Comparison of ENCODE assay signal across 19 cellular contexts in the genomic region with DNA sequence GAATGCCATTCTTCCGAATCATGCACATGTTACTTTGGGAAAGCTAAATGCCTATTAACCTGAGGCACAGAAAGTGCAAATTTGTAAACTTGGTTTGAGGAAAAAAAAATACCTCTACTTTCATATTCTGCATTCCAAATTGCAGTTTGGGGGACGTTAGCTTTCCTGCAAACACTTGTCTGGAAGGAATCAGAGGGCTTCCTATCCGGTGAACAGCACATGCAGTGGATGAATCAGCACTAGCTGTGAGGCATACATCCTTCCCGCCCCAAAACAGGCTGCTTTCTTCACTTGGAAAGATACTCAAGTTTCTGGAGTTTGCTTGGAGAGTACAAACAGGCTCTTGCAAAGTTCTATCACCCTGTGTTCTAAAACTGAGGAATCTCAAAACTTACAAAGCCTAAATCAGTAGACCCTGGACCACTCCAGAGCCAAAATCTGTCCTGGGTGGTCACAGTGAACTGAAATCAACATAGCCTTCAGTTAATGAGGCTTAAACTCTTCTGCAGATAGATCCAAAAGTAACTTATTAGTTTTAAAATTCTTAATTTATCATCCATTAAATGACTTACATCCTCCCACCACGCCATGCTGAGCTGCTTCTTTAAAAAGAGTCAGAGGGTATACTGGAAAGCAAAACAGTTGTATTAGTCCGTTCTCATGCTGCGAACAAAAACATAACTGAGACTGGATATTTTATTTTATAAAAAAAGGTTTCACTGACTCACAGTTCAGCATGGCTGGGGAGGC.
A peak's percentile ranks its signal among the peaks of the same experiment; 100 is the strongest.
DNase-seq lines count a peak whose midpoint lies in the region; FAIRE-seq and TF ChIP-seq lines count a peak whose summit lies in the region.
"Had no signal": no experiment of that assay in that cellular context is flagged by ENCODE, and none has a peak within 500 bp of the region (broad histone marks: within the 10 kb centered on the region; RNA-seq: fewer than 3 reads in every experiment).

No MANE protein-coding gene starts in this region.

- peak; percentile 98 for FAIRE-seq in endothelial cell of umbilical vein (lab: Jason Lieb, UNC)
- FAIRE-seq: frontal cortex, small intestine had no signal

- peaks cover 38% of the 10 kb centered on the region for H3K4me1 ChIP-seq in endothelial cell of umbilical vein (ENCODE audit: control insufficient read depth, extremely low read depth, insufficient read depth, low read length)
- peaks cover 19% of the 10 kb centered on the region for H3K4me1 ChIP-seq in mesodermal cell (ENCODE audit: control insufficient read depth, insufficient read depth, low read length, poor library complexity, severe bottlenecking)

- H3K36me3 ChIP-seq in endothelial cell of umbilical vein (ENCODE audit: control insufficient read depth in 2 of 2, extremely low read depth in 1 of 2, insufficient read depth in 2 of 2, low read length in 2 of 2) (no peaks in the 10 kb centered on the region), mesodermal cell (ENCODE audit: control insufficient read depth, insufficient read depth, low read length) (no peaks in the 10 kb centered on the region), H7 (replicated peaks; ENCODE audit: control insufficient read depth, insufficient read depth, low read length) (no peaks in the 10 kb centered on the region)

- peak overlapping the region; percentile 57 for H3K4me2 ChIP-seq in endothelial cell of umbilical vein (ENCODE audit: insufficient read depth, low read length)
- H3K4me2 ChIP-seq: KMS-11 had no signal

- DNase-seq in Ammon's horn (ENCODE audit: low spot score) (peak; percentile 28), RKO (ENCODE audit: low spot score) (peak; percentile 72), endothelial cell of umbilical vein (ENCODE audit: low read depth, low spot score) (peak; percentile 83), erythroblast (lab: John Stamatoyannopoulos, UW) (no peak), H7 (no peak), midbrain (lab: John Stamatoyannopoulos, UW) (no peak), NCI-H774 (lab: John Stamatoyannopoulos, UW) (no peak)
- DNase-seq: activated CD4-positive, alpha-beta T cell treated with anti-CD3 and anti-CD28 coated beads, Interleukin-2, amount 10 ng/mL, durations not matched to agents 24 days and 14 days; activated naive CD8-positive, alpha-beta T cell treated with anti-CD3 and anti-CD28 coated beads, Interleukin-2, amount 50 U/mL, for 24 hours; activated T-cell treated with anti-CD3 and anti-CD28 coated beads, Interleukin-2, amount 50 U/mL, for 1 hour; GOT3; NCI-H187; NCI-H524 treated with DMSO at 0.1 percent for 48 hours; nucleus accumbens; RPMI8226; small intestine had no signal

- CTCF ChIA-PET in endothelial cell of umbilical vein (lab: Charles Lee) = interaction anchor here (0.8 to 2.2 kb wide), 14 partner anchors 9 to 785 kb away, joined by 3 to 18 read pairs (median 3); a partner anchor contains a TSS

- intact Hi-C loops in endothelial cell of umbilical vein (cut with micrococcal nuclease) = loop anchor here (1.0 to 5.0 kb wide), 5 partner anchors 86 to 787 kb away; no protein-coding TSS in a partner anchor

- H3K4me3 ChIP-seq in endothelial cell of umbilical vein (replicated peaks in 1 of 3; ENCODE audit: insufficient read depth in 1 of 3, low read depth in 1 of 3, low read length in 3 of 3) (peak overlapping the region in 1 of 3 experiments; percentile 5), mesodermal cell (ENCODE audit: extremely low read depth, insufficient read depth, low read length, poor library complexity, severe bottlenecking) (no peak overlapping the region), H7 (ENCODE audit: insufficient read depth, low read depth, low read length) (no peak overlapping the region)

- H3K27ac ChIP-seq in endothelial cell of umbilical vein (ENCODE audit: insufficient read depth, low read depth, low read length) = peak overlapping the region; percentile 79
- H3K27ac ChIP-seq in mesodermal cell (ENCODE audit: low read depth, low read length, severe bottlenecking) = peak overlapping the region; percentile 36
- H3K27ac ChIP-seq: KMS-11 had no signal

- H2AFZ ChIP-seq in endothelial cell of umbilical vein (ENCODE audit: low read depth, low read length) = peak overlapping the region; percentile 41

- WGBS in mesodermal cell (ENCODE audit: insufficient coverage in 2 of 2), 2 experiments = 50 to 67% methylated on average over 3 to 4 of the region's 7 CpGs

- peak overlapping the region; percentile 56 for H3K9ac ChIP-seq in endothelial cell of umbilical vein (replicated peaks; ENCODE audit: extremely low read depth, insufficient read depth, low read length)
- H3K9ac ChIP-seq: KMS-11 had no signal

- H3K9me3 ChIP-seq in endothelial cell of umbilical vein (replicated peaks; ENCODE audit: control insufficient read depth, insufficient read depth, low read length) (no peaks in the 10 kb centered on the region), mesodermal cell (ENCODE audit: control insufficient read depth, low read length) (no peaks in the 10 kb centered on the region)

- TF ChIP-seq POLR2A in endothelial cell of umbilical vein (IDR thresholded peaks at IDR 0.05; ENCODE audit: low read depth, low read length) (no peak), erythroblast (IDR thresholded peaks at IDR 0.05; ENCODE audit: low read length) (no peak)

- H3K9me1 ChIP-seq in endothelial cell of umbilical vein (replicated peaks; ENCODE audit: control insufficient read depth, extremely low read depth, insufficient read depth, low read length) = no peaks in the 10 kb centered on the region

- TF ChIP-seq CTCF in endothelial cell of umbilical vein (IDR thresholded peaks at IDR 0.05; ENCODE audit: extremely low read depth in 1 of 2, insufficient read depth in 1 of 2, low read depth in 1 of 2, low read length in 2 of 2) = no peak

- H3K79me2 ChIP-seq in endothelial cell of umbilical vein (ENCODE audit: control insufficient read depth, insufficient read depth, low read length) = no peaks in the 10 kb centered on the region

- BruUV-seq in endothelial cell of umbilical vein (replicated peaks; lab: Mats Ljungman, UMichigan) = TSS peak; percentile 74

- H4K20me1 ChIP-seq in endothelial cell of umbilical vein (replicated peaks; ENCODE audit: control insufficient read depth, extremely low read depth, insufficient read depth, low read length) = no peaks in the 10 kb centered on the region

- dilution Hi-C loops in endothelial cell of umbilical vein (cut with MboI; ENCODE audit: extremely low pct_ligation_motif_present, low sequenced_read_pairs) = no loop called here

- POLR2A ChIA-PET in endothelial cell of umbilical vein (lab: Charles Lee) = no interaction called here

- H3K27me3 ChIP-seq in endothelial cell of umbilical vein (ENCODE audit: control insufficient read depth in 2 of 2, insufficient read depth in 2 of 2, low read length in 2 of 2) (no peaks in the 10 kb centered on the region), H7 (ENCODE audit: control insufficient read depth, insufficient read depth, low read length) (no peaks in the 10 kb centered on the region)

TF ChIP-seq in endothelial cell of umbilical vein, 7 proteins besides CTCF, POLR2A, EP300 and RAD21:
- TF ChIP-seq POLR2AphosphoS5 (IDR thresholded peaks at IDR 0.05; ENCODE audit: insufficient read depth, low read depth, low read length) (peak; percentile 23), FOS (IDR thresholded peaks at IDR 0.05; ENCODE audit: borderline replicate concordance, insufficient read depth, low read length) (peak; percentile 98), EZH2 (IDR thresholded peaks at IDR 0.05; ENCODE audit: borderline replicate concordance, low read depth, low read length, severe bottlenecking) (no peak), MYC (IDR thresholded peaks at IDR 0.05; ENCODE audit: low read depth, low read length) (peak; percentile 79), GATA2 (IDR thresholded peaks at IDR 0.05; ENCODE audit: insufficient read depth, insufficient read length, low read depth, low read length) (peak; percentile 43), JUN (IDR thresholded peaks at IDR 0.05; ENCODE audit: borderline replicate concordance, insufficient read depth, insufficient read length, low read depth) (peak; percentile 55)
- TF ChIP-seq, protein P1, sequence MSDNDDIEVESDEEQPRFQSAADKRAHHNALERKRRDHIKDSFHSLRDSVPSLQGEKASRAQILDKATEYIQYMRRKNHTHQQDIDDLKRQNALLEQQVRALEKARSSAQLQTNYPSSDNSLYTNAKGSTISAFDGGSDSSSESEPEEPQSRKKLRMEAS (IDR thresholded peaks at IDR 0.05; ENCODE audit: insufficient read depth, insufficient read length) = no peak
TF ChIP-seq in endothelial cell of umbilical vein: peak in this region for 5.

Comparison
In these comparisons a context has a peak if more than half of its experiments do, and no peak if none do; other contexts are left out.
1. DNase-seq: peak in Ammon's horn (single experiment), RKO (single experiment) and endothelial cell of umbilical vein (single experiment); none in erythroblast (0 of 2), H7 (single experiment), midbrain (single experiment) and NCI-H774 (single experiment).